ENCODE assay signal across 8 cellular contexts in genomic region chr7:123494193-123494796, GRCh38. TPM values are rescaled to one million over a fixed set of nuclear protein-coding genes. Genes with fewer than 3 reads are reported as not detected.
DNase-seq lines count a peak whose midpoint lies in the region; ATAC-seq, FAIRE-seq and TF ChIP-seq lines count a peak whose summit lies in the region.

No MANE protein-coding gene starts in this region.

- no peak overlapping the region for H3K27ac Mint-ChIP-seq in astrocyte (ENCODE audit: unreplicated experiment)
- H3K27ac Mint-ChIP-seq in activated T-helper 2 cell treated with anti-CD3 and anti-CD28 coated beads, Interferon-gamma antibody, Interleukin-2, Interleukin-4, amounts not matched to agents 10 μg/mL and 5 μg/mL and 100 μg/mL, durations not matched to agents 14 hours and 24 hours and 36 hours, result no peak overlapping the region

- no peak overlapping the region for H3K4me2 ChIP-seq in astrocyte (ENCODE audit: low read length)

- no peaks in the 10 kb centered on the region for H3K9me3 Mint-ChIP-seq in astrocyte (ENCODE audit: unreplicated experiment)
- H3K9me3 Mint-ChIP-seq in activated T-helper 2 cell treated with anti-CD3 and anti-CD28 coated beads, Interferon-gamma antibody, Interleukin-2, Interleukin-4, amounts not matched to agents 10 μg/mL and 5 μg/mL and 100 μg/mL, durations not matched to agents 14 hours and 24 hours and 36 hours, result no peaks in the 10 kb centered on the region

- no peak for FAIRE-seq in astrocyte (lab: Jason Lieb, UNC)

- H3K27me3 Mint-ChIP-seq in astrocyte (ENCODE audit: low read depth, unreplicated experiment), result no peaks in the 10 kb centered on the region
- peaks cover 1% of the 10 kb centered on the region for H3K27me3 Mint-ChIP-seq in activated T-helper 2 cell treated with anti-CD3 and anti-CD28 coated beads, Interferon-gamma antibody, Interleukin-2, Interleukin-4, amounts not matched to agents 10 μg/mL and 5 μg/mL and 100 μg/mL, durations not matched to agents 14 hours and 24 hours and 36 hours (ENCODE audit: low read depth)

- H3K9me3 ChIP-seq in astrocyte (ENCODE audit: insufficient read depth, low read depth, low read length), result no peaks in the 10 kb centered on the region
- H3K9me3 ChIP-seq in upper lobe of right lung, result no peaks in the 10 kb centered on the region

- H3K27me3 ChIP-seq in astrocyte (ENCODE audit: insufficient read depth, low read length) (no peaks in the 10 kb centered on the region), kidney epithelial cell (ENCODE audit: control insufficient read depth, insufficient read depth, low read length) (no peaks in the 10 kb centered on the region), upper lobe of right lung (no peaks in the 10 kb centered on the region)

- no peaks in the 10 kb centered on the region for H4K20me1 ChIP-seq in astrocyte (ENCODE audit: insufficient read depth, low read length)

- H3K36me3 ChIP-seq in astrocyte (ENCODE audit: insufficient read depth, low read length) (no peaks in the 10 kb centered on the region), kidney epithelial cell (ENCODE audit: control insufficient read depth, insufficient read depth, low read length) (no peaks in the 10 kb centered on the region), upper lobe of right lung (no peaks in the 10 kb centered on the region)

- H2AFZ ChIP-seq in astrocyte (ENCODE audit: low read depth, low read length), result no peak overlapping the region

- H3K4me1 ChIP-seq in astrocyte (ENCODE audit: insufficient read depth, low read length) (no peaks in the 10 kb centered on the region), upper lobe of right lung (no peaks in the 10 kb centered on the region)

- DNase-seq in AG09319 (ENCODE audit: extremely low read depth, low read depth) (no peak), GM12864 (ENCODE audit: low read depth) (no peak), NCI-H526 (lab: John Stamatoyannopoulos, UW) (peak; percentile 50 to 72), astrocyte (ENCODE audit: low read depth) (no peak), kidney epithelial cell (ENCODE audit: low read depth) (no peak), upper lobe of right lung (no peak)
- no peak for DNase-seq in activated T-helper 2 cell treated with anti-CD3 and anti-CD28 coated beads, Interferon-gamma antibody, Interleukin-2, Interleukin-4, amounts not matched to agents 10 μg/mL and 5 μg/mL and 100 μg/mL, durations not matched to agents 14 hours and 24 hours and 36 hours (ENCODE audit: low spot score)

- intact Hi-C loops in upper lobe of right lung (cut with DNase I), result no loop called here
- intact Hi-C loops in activated T-helper 2 cell treated with anti-CD3 and anti-CD28 coated beads, Interferon-gamma antibody, Interleukin-2, Interleukin-4, amounts not matched to agents 10 μg/mL and 5 μg/mL and 100 μg/mL, durations not matched to agents 14 hours and 24 hours and 36 hours (cut with micrococcal nuclease), result loop anchor here (1.0 to 5.0 kb wide), 2 partner anchors 41 to 373 kb away; no protein-coding TSS in a partner anchor

- H3K9ac ChIP-seq in astrocyte (ENCODE audit: low read length), result no peak overlapping the region

- H3K4me1 Mint-ChIP-seq in astrocyte (ENCODE audit: low read depth, unreplicated experiment), result no peaks in the 10 kb centered on the region
- no peaks in the 10 kb centered on the region for H3K4me1 Mint-ChIP-seq in activated T-helper 2 cell treated with anti-CD3 and anti-CD28 coated beads, Interferon-gamma antibody, Interleukin-2, Interleukin-4, amounts not matched to agents 10 μg/mL and 5 μg/mL and 100 μg/mL, durations not matched to agents 14 hours and 24 hours and 36 hours (ENCODE audit: low read depth)

- TF ChIP-seq CTCF in AG09319 (IDR thresholded peaks at IDR 0.05; ENCODE audit: low read depth, low read length) (peak; percentile 64), GM12864 (IDR thresholded peaks at IDR 0.05; ENCODE audit: low read depth, low read length, missing control alignments) (peak; percentile 44), astrocyte (IDR thresholded peaks at IDR 0.05; ENCODE audit: insufficient read depth, low read depth, low read length) (peak; percentile 52), kidney epithelial cell (IDR thresholded peaks at IDR 0.05; ENCODE audit: insufficient read depth, low read length, poor library complexity, severe bottlenecking) (peak; percentile 67), upper lobe of right lung (IDR thresholded peaks at IDR 0.05) (peak; percentile 84)

- H3K4me3 Mint-ChIP-seq in astrocyte (ENCODE audit: unreplicated experiment), result no peak overlapping the region
- H3K4me3 Mint-ChIP-seq in activated T-helper 2 cell treated with anti-CD3 and anti-CD28 coated beads, Interferon-gamma antibody, Interleukin-2, Interleukin-4, amounts not matched to agents 10 μg/mL and 5 μg/mL and 100 μg/mL, durations not matched to agents 14 hours and 24 hours and 36 hours (ENCODE audit: low read depth), result no peak overlapping the region

- ATAC-seq in HG03066 (IDR thresholded peaks at IDR 0.05; ENCODE audit: low read depth, unreplicated experiment) (peak; percentile 61), upper lobe of right lung (peak; percentile 55)

- H3K36me3 Mint-ChIP-seq in astrocyte (ENCODE audit: low read depth, unreplicated experiment), result no peaks in the 10 kb centered on the region
- no peaks in the 10 kb centered on the region for H3K36me3 Mint-ChIP-seq in activated T-helper 2 cell treated with anti-CD3 and anti-CD28 coated beads, Interferon-gamma antibody, Interleukin-2, Interleukin-4, amounts not matched to agents 10 μg/mL and 5 μg/mL and 100 μg/mL, durations not matched to agents 14 hours and 24 hours and 36 hours (ENCODE audit: low read depth)

- no peak overlapping the region for H3K27ac ChIP-seq in astrocyte (ENCODE audit: low read depth, low read length)
- H3K27ac ChIP-seq in upper lobe of right lung, result no peak overlapping the region

- no peaks in the 10 kb centered on the region for H3K79me2 ChIP-seq in astrocyte (ENCODE audit: insufficient read depth, low read length)

- H3K4me3 ChIP-seq in GM12864 (ENCODE audit: low read depth, low read length) (no peak overlapping the region), astrocyte (ENCODE audit: insufficient read depth, low read depth, low read length) (no peak overlapping the region), kidney epithelial cell (ENCODE audit: low read depth, low read length) (no peak overlapping the region), upper lobe of right lung (no peak overlapping the region)

RNA-seq across cellular contexts. Expression of gene IQUB, which starts 40.1 kb away (rescaled TPM):
- total RNA-seq in astrocyte (0.50 and 0.59 TPM in 2 replicates), kidney epithelial cell (0.21 and 0.63 TPM in 2 replicates), upper lobe of right lung (0.75 TPM)
- total RNA-seq in activated T-helper 2 cell treated with anti-CD3 and anti-CD28 coated beads, Interferon-gamma antibody, Interleukin-2, Interleukin-4, amounts not matched to agents 10 μg/mL and 5 μg/mL and 100 μg/mL, durations not matched to agents 14 hours and 24 hours and 36 hours, result 0.25 TPM in 1 of 2 replicates, not detected in the other

Comparison
In these comparisons a context has a peak if more than half of its experiments do, and no peak if none do; other contexts are left out.
1. DNase-seq: peak in NCI-H526 (2 of 2); none in AG09319 (single experiment), GM12864 (single experiment), astrocyte (single experiment), kidney epithelial cell (single experiment), upper lobe of right lung (single experiment) and activated T-helper 2 cell treated with anti-CD3 and anti-CD28 coated beads, Interferon-gamma antibody, Interleukin-2, Interleukin-4, amounts not matched to agents 10 μg/mL and 5 μg/mL and 100 μg/mL, durations not matched to agents 14 hours and 24 hours and 36 hours (single experiment).
2. Peak in every context shown above with its lines, with median percentiles within 50 percentile points of each other: CTCF ChIP-seq.